In genomic region chr14:70716483-70716882, GRCh38 we compare ENCODE assay signal across 15 cellular contexts.
DNase-seq lines count a peak whose midpoint lies in the region; ATAC-seq and TF ChIP-seq lines count a peak whose summit lies in the region.
"Had no signal": no experiment of that assay in that cellular context is flagged by ENCODE, and none has a peak within 500 bp of the region (broad histone marks: within the 10 kb centered on the region; RNA-seq: fewer than 3 reads in every experiment).

No MANE protein-coding gene starts in this region.

- H3K27ac ChIP-seq in HUES48 (ENCODE audit: low read depth, low read length) (peak overlapping the region; percentile 7), esophagus squamous epithelium (peak overlapping the region in 3 of 4 donors; percentile 45 to 79 (median 63)), liver (ENCODE audit: low read depth in 1 of 2, low read length in 2 of 2) (peak overlapping the region; percentile 10 to 59)
- H3K27ac ChIP-seq: HL-60 had no signal

- CTCF ChIA-PET in activated CD4-positive, alpha-beta T cell treated with anti-CD3 and anti-CD28 coated beads, Interleukin-2, amount 10 ng/mL, durations not matched to agents 7 days and 5 days (lab: Charles Lee), result interaction anchor here (0.6 kb wide), 1 partner anchor 225 kb away, joined by 3 read pairs; no protein-coding TSS in a partner anchor

- peak overlapping the region; percentile 96 for H3K27ac Mint-ChIP-seq in type B pancreatic cell
- no peak overlapping the region for H3K27ac Mint-ChIP-seq in activated CD4-positive, alpha-beta T cell treated with anti-CD3 and anti-CD28 coated beads, Interleukin-2, amount 10 ng/mL, durations not matched to agents 7 days and 5 days
- H3K27ac Mint-ChIP-seq: CD8-positive, alpha-beta T cell; IgD-negative memory B cell had no signal

- H3K36me3 ChIP-seq in HUES48 (ENCODE audit: control insufficient read depth, insufficient read depth, low read length) (no peaks in the 10 kb centered on the region), esophagus squamous epithelium (no peaks in the 10 kb centered on the region), liver (ENCODE audit: control insufficient read depth in 4 of 4, insufficient read depth in 3 of 4, low read depth in 1 of 4, low read length in 3 of 4) (no peaks in the 10 kb centered on the region)
- H3K36me3 ChIP-seq: HAP-1 had no signal

- H3K27me3 Mint-ChIP-seq in type B pancreatic cell, result no peaks in the 10 kb centered on the region
- peaks cover 14% of the 10 kb centered on the region for H3K27me3 Mint-ChIP-seq in activated CD4-positive, alpha-beta T cell treated with anti-CD3 and anti-CD28 coated beads, Interleukin-2, amount 10 ng/mL, durations not matched to agents 7 days and 5 days
- H3K27me3 Mint-ChIP-seq: IgD-negative memory B cell had no signal

- ATAC-seq in GM21515 (IDR thresholded peaks at IDR 0.05; ENCODE audit: unreplicated experiment) (no peak), HG03378 (IDR thresholded peaks at IDR 0.05; ENCODE audit: unreplicated experiment) (no peak)
- ATAC-seq: CD8-positive, alpha-beta T cell had no signal

- H3K27me3 ChIP-seq in HUES48 (ENCODE audit: control insufficient read depth, insufficient read depth, low read length) (no peaks in the 10 kb centered on the region), esophagus squamous epithelium (no peaks in the 10 kb centered on the region), liver (ENCODE audit: control insufficient read depth in 4 of 4, insufficient read depth in 4 of 4, low read length in 3 of 4) (no peaks in the 10 kb centered on the region)

- H3K9me3 Mint-ChIP-seq in type B pancreatic cell, result no peaks in the 10 kb centered on the region
- H3K9me3 Mint-ChIP-seq in activated CD4-positive, alpha-beta T cell treated with anti-CD3 and anti-CD28 coated beads, Interleukin-2, amount 10 ng/mL, durations not matched to agents 7 days and 5 days, result no peaks in the 10 kb centered on the region
- H3K9me3 Mint-ChIP-seq: CD8-positive, alpha-beta T cell; IgD-negative memory B cell had no signal

- H3K9me3 ChIP-seq in HUES48 (ENCODE audit: control insufficient read depth, insufficient read depth, low read length) (no peaks in the 10 kb centered on the region), esophagus squamous epithelium (no peaks in the 10 kb centered on the region), liver (ENCODE audit: control insufficient read depth in 4 of 4, low read length in 3 of 4) (no peaks in the 10 kb centered on the region)
- H3K9me3 ChIP-seq: HAP-1 had no signal

- H3K36me3 Mint-ChIP-seq in type B pancreatic cell, result no peaks in the 10 kb centered on the region
- H3K36me3 Mint-ChIP-seq in activated CD4-positive, alpha-beta T cell treated with anti-CD3 and anti-CD28 coated beads, Interleukin-2, amount 10 ng/mL, durations not matched to agents 7 days and 5 days (ENCODE audit: low read depth), result no peaks in the 10 kb centered on the region
- H3K36me3 Mint-ChIP-seq: CD14-positive monocyte; CD8-positive, alpha-beta T cell had no signal

- peaks cover 17% of the 10 kb centered on the region for H3K4me1 Mint-ChIP-seq in type B pancreatic cell (ENCODE audit: unreplicated experiment)
- H3K4me1 Mint-ChIP-seq in activated CD4-positive, alpha-beta T cell treated with anti-CD3 and anti-CD28 coated beads, Interleukin-2, amount 10 ng/mL, durations not matched to agents 7 days and 5 days, result peaks cover 7% of the 10 kb centered on the region

- no peak overlapping the region for H3K9ac ChIP-seq in HUES48 (ENCODE audit: low read depth, low read length)
- H3K9ac ChIP-seq in liver (ENCODE audit: low read depth in 1 of 2, low read length in 2 of 2), result no peak overlapping the region

- intact Hi-C loops in esophagus squamous epithelium (cut with DNase I), result loop anchor here (5.0 kb wide), 1 partner anchor 89 kb away; no protein-coding TSS in a partner anchor

- TF ChIP-seq RAD21 in liver (IDR thresholded peaks at IDR 0.05), result peak; percentile 45 to 52

- WGBS in esophagus squamous epithelium, 2 donors, result 44 to 54% methylated on average over 5 of the region's 5 CpGs
- WGBS in liver, result 17% methylated on average over 5 of the region's 5 CpGs

- POLR2A ChIA-PET in activated CD4-positive, alpha-beta T cell treated with anti-CD3 and anti-CD28 coated beads, Interleukin-2, amount 10 ng/mL, durations not matched to agents 7 days and 5 days (lab: Charles Lee), result no interaction called here

- no peak overlapping the region for H3K4me3 ChIP-seq in HUES48 (ENCODE audit: low read depth, low read length)
- H3K4me3 ChIP-seq in esophagus squamous epithelium, result no peak overlapping the region
- no peak overlapping the region for H3K4me3 ChIP-seq in liver (ENCODE audit: low read depth in 1 of 3, low read length in 3 of 3)
- H3K4me3 ChIP-seq: HAP-1 had no signal

- H3K4me1 ChIP-seq in HUES48 (ENCODE audit: control insufficient read depth, insufficient read depth, low read length) (peaks cover 12% of the 10 kb centered on the region), esophagus squamous epithelium (peaks cover 0 to 53% (median 6%) of the 10 kb centered on the region in 3 donors), liver (ENCODE audit: control insufficient read depth in 4 of 4, insufficient read depth in 4 of 4, low read length in 3 of 4) (peaks cover 3 to 28% (median 15%) of the 10 kb centered on the region in 4 donors)

- TF ChIP-seq POLR2A in esophagus squamous epithelium (IDR thresholded peaks at IDR 0.05), result no peak

- DNase-seq in esophagus squamous epithelium (lab: John Stamatoyannopoulos, UW), result no peak
- DNase-seq in type B pancreatic cell (ENCODE audit: extremely low spot score, unreplicated experiment), result no peak
- no peak for DNase-seq in activated CD4-positive, alpha-beta T cell treated with anti-CD3 and anti-CD28 coated beads, Interleukin-2, amount 10 ng/mL, durations not matched to agents 7 days and 5 days
- DNase-seq: CD8-positive, alpha-beta T cell; COR-L47; DND-41; GDM1 had no signal

- H3K4me3 Mint-ChIP-seq in type B pancreatic cell, result no peak overlapping the region
- no peak overlapping the region for H3K4me3 Mint-ChIP-seq in activated CD4-positive, alpha-beta T cell treated with anti-CD3 and anti-CD28 coated beads, Interleukin-2, amount 10 ng/mL, durations not matched to agents 7 days and 5 days
- H3K4me3 Mint-ChIP-seq: CD14-positive monocyte; CD8-positive, alpha-beta T cell; IgD-negative memory B cell had no signal

- no peak for TF ChIP-seq CTCF in esophagus squamous epithelium (IDR thresholded peaks at IDR 0.05)
- TF ChIP-seq CTCF in liver (IDR thresholded peaks at IDR 0.05; ENCODE audit: low read depth, low read length, missing input control), result no peak
- no peak for TF ChIP-seq CTCF in type B pancreatic cell (conservative IDR thresholded peaks at IDR 0.05)

TF ChIP-seq in liver, 16 proteins besides CTCF, POLR2A, EP300 and RAD21 (continues in another document):
- TF ChIP-seq NR2F2 (IDR thresholded peaks at IDR 0.05) (peak; percentile 34), GABPA (IDR thresholded peaks at IDR 0.05 in 1 of 2, conservative IDR thresholded peaks at IDR 0.05 in 1 of 2) (no peak), ATF3 (IDR thresholded peaks at IDR 0.05) (no peak), FOXA2 (IDR thresholded peaks at IDR 0.05) (peak; percentile 96), YY1 (IDR thresholded peaks at IDR 0.05) (no peak), JUND (IDR thresholded peaks at IDR 0.05) (peak in 1 of 2 donors; percentile 20), MAX (IDR thresholded peaks at IDR 0.05) (peak; percentile 29), REST (IDR thresholded peaks at IDR 0.05) (peak; percentile 30), TAF1 (conservative IDR thresholded peaks at IDR 0.05) (no peak), EGR1 (IDR thresholded peaks at IDR 0.05; ENCODE audit: low read depth in 2 of 2) (no peak), RXRA (IDR thresholded peaks at IDR 0.05) (peak; percentile 76 to 78), SP1 (IDR thresholded peaks at IDR 0.05) (no peak)

Comparison
In these comparisons a context has a peak if more than half of its experiments do, and no peak if none do; other contexts are left out.
1. H3K27ac ChIP-seq: peak in every context shown above with its lines; median percentile 63 in esophagus squamous epithelium; 34 in liver; 7 in HUES48.